14 cellular contexts compared by ENCODE assay signal in genomic region chr5:17024686-17025180, GRCh38.
DNase-seq lines count a peak whose midpoint lies in the region; ATAC-seq and TF ChIP-seq lines count a peak whose summit lies in the region.
"Had no signal": no experiment of that assay in that cellular context is flagged by ENCODE, and none has a peak within 500 bp of the region (broad histone marks: within the 10 kb centered on the region; RNA-seq: fewer than 3 reads in every experiment).

No MANE protein-coding gene starts in this region.

- H3K4me1 ChIP-seq in SK-N-SH (ENCODE audit: control insufficient read depth in 1 of 2, insufficient read depth in 2 of 2, low read depth in 1 of 2, low read length in 1 of 2) (peaks cover 4 to 13% of the 10 kb centered on the region in 2 experiments), smooth muscle cell (ENCODE audit: low read depth) (peaks cover 10% of the 10 kb centered on the region)
- H3K4me1 ChIP-seq: ascending aorta had no signal

- H3K9ac ChIP-seq in SK-N-SH (peak overlapping the region; percentile 51; the same call in 1 of the 2 replicates), smooth muscle cell (ENCODE audit: low read depth) (peak overlapping the region; percentile 44)
- H3K9ac ChIP-seq: KMS-11 had no signal

- H3K27me3 ChIP-seq in SK-N-SH (ENCODE audit: insufficient read depth) (no peaks in the 10 kb centered on the region), smooth muscle cell (ENCODE audit: low read depth) (no peaks in the 10 kb centered on the region)
- H3K27me3 ChIP-seq: ascending aorta, esophagus squamous epithelium had no signal

- POLR2A ChIA-PET in SK-N-SH (lab: Yijun Ruan, JAX), result no interaction called here

- H3K9me3 ChIP-seq in SK-N-SH, result no peaks in the 10 kb centered on the region
- H3K9me3 ChIP-seq in smooth muscle cell (replicated peaks; ENCODE audit: low read depth), result no peaks in the 10 kb centered on the region
- H3K9me3 ChIP-seq: ascending aorta, esophagus squamous epithelium had no signal

- H2AFZ ChIP-seq in SK-N-SH (ENCODE audit: low read depth) (peak overlapping the region; percentile 94), smooth muscle cell (ENCODE audit: low read depth) (peak overlapping the region; percentile 70)

- H3K9me2 ChIP-seq in SK-N-SH, result no peaks in the 10 kb centered on the region

- H3K27me3 Mint-ChIP-seq in HFFc6 (ENCODE audit: insufficient read depth) (no peaks in the 10 kb centered on the region; the same call in 1 of the 2 replicates), mesothelial cell of epicardium (ENCODE audit: low read depth) (no peaks in the 10 kb centered on the region)
- H3K27me3 Mint-ChIP-seq: activated CD8-positive, alpha-beta memory T cell treated with anti-CD3 and anti-CD28 coated beads, Interleukin-2, amount 10 ng/mL, durations not matched to agents 7 days and 5 days; progenitor cell of endocrine pancreas; T-cell had no signal

- H3K4me3 Mint-ChIP-seq in HFFc6 (peak overlapping the region; percentile 70), mesothelial cell of epicardium (no peak overlapping the region)
- H3K4me3 Mint-ChIP-seq: activated CD8-positive, alpha-beta memory T cell treated with anti-CD3 and anti-CD28 coated beads, Interleukin-2, amount 10 ng/mL, durations not matched to agents 7 days and 5 days; T-cell had no signal

- H3K27ac Mint-ChIP-seq in HFFc6 (peak overlapping the region; percentile 96), mesothelial cell of epicardium (no peak overlapping the region)
- H3K27ac Mint-ChIP-seq: activated CD8-positive, alpha-beta memory T cell treated with anti-CD3 and anti-CD28 coated beads, Interleukin-2, amount 10 ng/mL, durations not matched to agents 7 days and 5 days; progenitor cell of endocrine pancreas; T-cell had no signal

- CTCF ChIA-PET in SK-N-SH (lab: Yijun Ruan, JAX), result no interaction called here

- H3K79me2 ChIP-seq in SK-N-SH (ENCODE audit: insufficient read depth), result no peaks in the 10 kb centered on the region
- H3K79me2 ChIP-seq in smooth muscle cell (ENCODE audit: low read depth), result no peaks in the 10 kb centered on the region

- H3K4me3 ChIP-seq in SK-N-SH (ENCODE audit: low read depth in 2 of 2, low read length in 1 of 2) (no peak overlapping the region), fibroblast of villous mesenchyme (ENCODE audit: low read depth, low read length) (no peak overlapping the region), smooth muscle cell (no peak overlapping the region)
- H3K4me3 ChIP-seq: ascending aorta, esophagus squamous epithelium had no signal

- peak overlapping the region in 1 of 2 experiments; percentile 71; a peak in 2 of 4 replicates for H3K27ac ChIP-seq in SK-N-SH (ENCODE audit: low read depth in 2 of 2, low read length in 1 of 2)
- peak overlapping the region; percentile 58 for H3K27ac ChIP-seq in smooth muscle cell (ENCODE audit: low read depth)
- H3K27ac ChIP-seq: ascending aorta, esophagus squamous epithelium, KMS-11 had no signal

- H3K4me1 Mint-ChIP-seq in HFFc6 (ENCODE audit: low read depth) (peaks cover 50% of the 10 kb centered on the region), mesothelial cell of epicardium (peaks cover 22% of the 10 kb centered on the region)
- H3K4me1 Mint-ChIP-seq: activated CD8-positive, alpha-beta memory T cell treated with anti-CD3 and anti-CD28 coated beads, Interleukin-2, amount 10 ng/mL, durations not matched to agents 7 days and 5 days; T-cell had no signal

- H3F3A ChIP-seq in SK-N-SH (replicated peaks; ENCODE audit: insufficient read depth) (peaks cover 14% of the 10 kb centered on the region), smooth muscle cell (ENCODE audit: low read depth) (peaks cover 5% of the 10 kb centered on the region)

- DNase-seq in HFFc6, result peak; percentile 60
- DNase-seq in SK-N-SH, result no peak
- peak; percentile 68 for DNase-seq in fibroblast of villous mesenchyme (ENCODE audit: low read depth)
- no peak for DNase-seq in smooth muscle cell (lab: John Stamatoyannopoulos, UW; ENCODE audit: unreplicated experiment)
- no peak for DNase-seq in mesothelial cell of epicardium (ENCODE audit: low spot score in 2 of 2, unreplicated experiment in 2 of 2)
- no peak for DNase-seq in activated naive CD4-positive, alpha-beta T cell treated with anti-CD3 and anti-CD28 coated beads, Interleukin-2, amount 50 U/mL, for 16 hours
- DNase-seq: activated CD8-positive, alpha-beta memory T cell treated with anti-CD3 and anti-CD28 coated beads, Interleukin-2, amount 10 ng/mL, durations not matched to agents 7 days and 5 days; esophagus squamous epithelium; NCI-H2227 treated with DMSO at 0.1 percent for 48 hours; T-cell had no signal

- TF ChIP-seq EP300 in SK-N-SH (IDR thresholded peaks at IDR 0.05; ENCODE audit: borderline replicate concordance in 1 of 2, low read depth in 1 of 2, low read length in 1 of 2), result no peak

- H3K9me3 Mint-ChIP-seq in HFFc6 (no peaks in the 10 kb centered on the region), mesothelial cell of epicardium (peaks cover 4% of the 10 kb centered on the region)

- H3K4me2 ChIP-seq in SK-N-SH (0 out of 2 replicates have a peak overlapping the region, but pooled peaks have one; percentile 43), smooth muscle cell (peak overlapping the region; percentile 68)
- H3K4me2 ChIP-seq: KMS-11 had no signal

- ATAC-seq in HG02884 (IDR thresholded peaks at IDR 0.05; ENCODE audit: unreplicated experiment), result no peak
- ATAC-seq: activated CD8-positive, alpha-beta memory T cell treated with anti-CD3 and anti-CD28 coated beads, Interleukin-2, amount 10 ng/mL, durations not matched to agents 7 days and 5 days; T-cell had no signal

- no peaks in the 10 kb centered on the region for H3K36me3 Mint-ChIP-seq in HFFc6 (ENCODE audit: low read depth)
- no peaks in the 10 kb centered on the region for H3K36me3 Mint-ChIP-seq in mesothelial cell of epicardium
- H3K36me3 Mint-ChIP-seq: activated CD8-positive, alpha-beta memory T cell treated with anti-CD3 and anti-CD28 coated beads, Interleukin-2, amount 10 ng/mL, durations not matched to agents 7 days and 5 days; T-cell had no signal

- H3K36me3 ChIP-seq in SK-N-SH (replicated peaks in 1 of 2; ENCODE audit: control insufficient read depth in 1 of 2, insufficient read depth in 2 of 2, low read length in 1 of 2) (no peaks in the 10 kb centered on the region), smooth muscle cell (ENCODE audit: low read depth) (no peaks in the 10 kb centered on the region)
- H3K36me3 ChIP-seq: ascending aorta, esophagus squamous epithelium had no signal

- no peak for TF ChIP-seq CTCF in HFFc6 (IDR thresholded peaks at IDR 0.05)
- TF ChIP-seq CTCF in SK-N-SH (IDR thresholded peaks at IDR 0.05), result no peak
- no peak for TF ChIP-seq CTCF in fibroblast of villous mesenchyme (IDR thresholded peaks at IDR 0.05; ENCODE audit: insufficient read depth, low read depth, low read length)
- no peak for TF ChIP-seq CTCF in smooth muscle cell (IDR thresholded peaks at IDR 0.05; ENCODE audit: borderline replicate concordance, insufficient read depth, poor library complexity, severe bottlenecking)
- TF ChIP-seq CTCF in mesothelial cell of epicardium (IDR thresholded peaks at IDR 0.05; ENCODE audit: unreplicated experiment), result no peak

- H4K20me1 ChIP-seq in SK-N-SH (ENCODE audit: insufficient read depth), result no peaks in the 10 kb centered on the region
- no peaks in the 10 kb centered on the region for H4K20me1 ChIP-seq in smooth muscle cell (ENCODE audit: low read depth)

- 76% methylated on average over 4 of the region's 6 CpGs for WGBS in SK-N-SH (ENCODE audit: low lambda C conversion rate)
- 25% methylated on average over 6 of the region's 6 CpGs for WGBS in smooth muscle cell (ENCODE audit: low lambda C conversion rate)

- no peak for TF ChIP-seq RAD21 in SK-N-SH (IDR thresholded peaks at IDR 0.05; ENCODE audit: low read length)

TF ChIP-seq in SK-N-SH, 30 proteins besides CTCF, POLR2A, EP300 and RAD21:
- TF ChIP-seq MAX (IDR thresholded peaks at IDR 0.05; ENCODE audit: low read depth) (no peak), POLR2AphosphoS5 (IDR thresholded peaks at IDR 0.05; ENCODE audit: low read depth, low read length) (no peak), REST (IDR thresholded peaks at IDR 0.05; ENCODE audit: low read depth, low read length) (no peak), RCOR1 (IDR thresholded peaks at IDR 0.05; ENCODE audit: low read length) (no peak), JUND (IDR thresholded peaks at IDR 0.05) (peak; percentile 23; the same call in 1 of the 2 replicates), TEAD4 (IDR thresholded peaks at IDR 0.05; ENCODE audit: borderline replicate concordance, insufficient read depth) (no peak)
TF ChIP-seq in SK-N-SH: peak in this region for 1.

Comparison
In these comparisons a context has a peak if more than half of its experiments do, and no peak if none do; other contexts are left out.
1. DNase-seq: peak in HFFc6 (single experiment) and fibroblast of villous mesenchyme (single experiment); none in SK-N-SH (single experiment), smooth muscle cell (single experiment), mesothelial cell of epicardium (0 of 2) and activated naive CD4-positive, alpha-beta T cell treated with anti-CD3 and anti-CD28 coated beads, Interleukin-2, amount 50 U/mL, for 16 hours (single experiment).